4 cellular contexts compared by ENCODE assay signal in the genomic region with DNA sequence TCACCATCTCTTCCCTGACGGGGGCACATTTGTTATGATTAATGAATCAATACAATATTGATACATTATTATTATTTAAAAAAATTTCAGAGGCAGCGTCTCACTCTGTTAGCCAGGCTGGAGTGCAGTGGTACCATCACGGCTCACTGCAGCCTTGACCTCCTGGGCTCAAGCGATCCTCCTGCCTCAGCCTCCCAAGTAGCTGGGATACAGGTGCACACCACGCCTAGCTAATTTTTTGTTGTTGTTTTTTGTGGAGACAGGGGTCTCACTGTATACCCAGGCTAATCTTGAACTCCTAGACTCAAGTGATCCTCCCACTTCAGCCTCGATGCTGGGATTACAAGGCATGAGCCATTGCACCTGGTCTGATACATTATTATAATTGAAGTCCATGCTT.
"Had no signal": no experiment of that assay in that cellular context is flagged by ENCODE, and none has a peak within 500 bp of the region (broad histone marks: within the 10 kb centered on the region; RNA-seq: fewer than 3 reads in every experiment).

No MANE protein-coding gene starts in this region.

- H3K36me3 Mint-ChIP-seq: IgD-negative memory B cell had no signal

- H3K4me2 ChIP-seq: GM23338 had no signal

- H2AFZ ChIP-seq: GM23338 had no signal

- H3K9me3 Mint-ChIP-seq: GM23338, H9, IgD-negative memory B cell had no signal

- H3K27me3 Mint-ChIP-seq: IgD-negative memory B cell had no signal

- DNase-seq: HCEC 1CT had no signal

- H3K27ac Mint-ChIP-seq: GM23338, IgD-negative memory B cell had no signal

- H3K4me3 Mint-ChIP-seq: GM23338, H9 had no signal

- H3K4me3 ChIP-seq: GM23338 had no signal

- ATAC-seq: GM23338 had no signal
